Comparison of ENCODE assay signal across 22 cellular contexts in the genomic region with DNA sequence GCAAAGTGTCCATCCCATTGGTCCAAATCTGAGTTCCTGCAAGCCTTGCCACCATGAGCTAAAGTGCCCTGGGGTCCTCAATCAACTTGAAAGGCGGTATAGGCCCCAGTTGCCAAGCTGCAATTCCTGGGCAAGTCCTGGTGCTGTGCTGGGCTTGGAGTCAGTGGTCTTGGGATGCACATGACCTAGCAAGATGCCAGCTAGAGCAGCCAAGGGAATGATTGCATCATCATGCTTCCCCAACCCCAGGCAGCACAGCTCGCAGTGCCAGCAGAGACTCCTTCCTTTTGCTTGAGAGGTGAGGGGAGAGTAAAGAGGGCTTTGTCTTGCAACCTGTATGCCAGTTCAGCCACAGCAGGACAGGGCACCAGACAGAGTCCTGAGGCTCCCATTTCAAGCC. TPM values are rescaled to one million over a fixed set of nuclear protein-coding genes. Genes with fewer than 3 reads are reported as not detected.
"Had no signal": no experiment of that assay in that cellular context is flagged by ENCODE, and none has a peak within 500 bp of the region (broad histone marks: within the 10 kb centered on the region; RNA-seq: fewer than 3 reads in every experiment).

No MANE protein-coding gene starts in this region.

- H3K36me3 ChIP-seq: left ventricle myocardium inferior, right atrium auricular region, stomach had no signal

- H3K27ac ChIP-seq: dorsolateral prefrontal cortex, hepatocyte, left ventricle myocardium inferior, right atrium auricular region, stomach had no signal

- DNase-seq: cortex of kidney; effector CD8-positive, alpha-beta T cell; foreskin melanocyte; head of caudate nucleus; kidney; left cardiac atrium; left ventricle myocardium inferior; naive thymus-derived CD4-positive, alpha-beta T cell; nephron progenitor cell; small intestine; stimulated activated CD4-positive, alpha-beta T cell treated with anti-CD3 and anti-CD28 coated beads, Interleukin-12 subunit alpha, Interleukin-12 subunit beta, amount 100 ng/mL, for 4 hours; stimulated activated naive CD4-positive, alpha-beta T cell; stomach; trophoblast cell had no signal

- ATAC-seq: left cardiac atrium; naive thymus-derived CD4-positive, alpha-beta T cell had no signal

- H3K4me3 ChIP-seq: dorsolateral prefrontal cortex, hepatocyte, left ventricle myocardium inferior, right atrium auricular region, stomach had no signal

- H3K27me3 ChIP-seq: dorsolateral prefrontal cortex, hepatocyte, right atrium auricular region, stomach had no signal

- H3K4me1 ChIP-seq: left ventricle myocardium inferior, right atrium auricular region, stomach had no signal

RNA-seq across cellular contexts. Expression of a gene that starts 50.5 kb away (rescaled TPM):
- total RNA-seq: left cardiac atrium; left ventricle myocardium inferior; lung microvascular endothelial cell; mesenteric fat pad; mononuclear cell; naive thymus-derived CD4-positive, alpha-beta T cell; osteoblast; pulmonary artery endothelial cell; right atrium auricular region had no signal
